8 cellular contexts compared by ENCODE assay signal in genomic region chr12:109461049-109461845, GRCh38. TPM values are rescaled to one million over a fixed set of nuclear protein-coding genes. Genes with fewer than 3 reads are reported as not detected.
A peak's percentile ranks its signal among the peaks of the same experiment; 100 is the strongest.
DNase-seq lines count a peak whose midpoint lies in the region; ATAC-seq and TF ChIP-seq lines count a peak whose summit lies in the region.

No MANE protein-coding gene starts in this region.

- H3K36me3 ChIP-seq in stomach, result peaks cover 15 to 51% (median 42%) of the 10 kb centered on the region in 4 donors

- 57 to 74% (median 63%) methylated on average over 7 to 8 of the region's 8 CpGs for WGBS in stomach, 5 donors

- H3K4me1 ChIP-seq in stomach, result peaks cover 54 to 88% (median 72%) of the 10 kb centered on the region in 4 donors

- peak; percentile 52 for ATAC-seq in activated B cell treated with CpG ODN at 0.5 μM for 24 hours (ENCODE audit: low read depth)
- no peak for ATAC-seq in GM19324 (IDR thresholded peaks at IDR 0.05; ENCODE audit: low FRiP score, unreplicated experiment)

- no peak overlapping the region for H3K4me3 ChIP-seq in stomach

- peak overlapping the region; percentile 77 to 95 (median 93) for H3K27ac ChIP-seq in stomach

- H3K4me1 Mint-ChIP-seq in activated naive CD4-positive, alpha-beta T cell treated with anti-CD3 and anti-CD28 coated beads, Interleukin-2, amount 50 U/mL, for 24 hours, result peaks cover 74% of the 10 kb centered on the region
- peaks cover 9% of the 10 kb centered on the region for H3K4me1 Mint-ChIP-seq in activated B cell treated with CpG ODN at 0.5 μM for 24 hours
- peaks cover 100% of the 10 kb centered on the region in 2 donors for H3K4me1 Mint-ChIP-seq in immature natural killer cell

- TF ChIP-seq POLR2A in stomach (IDR thresholded peaks at IDR 0.05), result no peak

- POLR2A ChIA-PET in activated B cell treated with CpG ODN at 0.5 μM for 24 hours (lab: Charles Lee), result no interaction called here

- intact Hi-C loops in activated B cell treated with CpG ODN at 0.5 μM for 24 hours (cut with micrococcal nuclease), result loop anchor here (5.0 kb wide), 1 partner anchor 111 kb away; the partner anchor contains the start of genes MMAB and MVK
- intact Hi-C loops in stomach (cut with DNase I; ENCODE audit: low total_unique reads), result no loop called here

- peak overlapping the region; percentile 12 for H3K27ac Mint-ChIP-seq in activated naive CD4-positive, alpha-beta T cell treated with anti-CD3 and anti-CD28 coated beads, Interleukin-2, amount 50 U/mL, for 24 hours
- peak overlapping the region; percentile 50 for H3K27ac Mint-ChIP-seq in activated B cell treated with CpG ODN at 0.5 μM for 24 hours
- peak overlapping the region; percentile 85 to 99 (median 96) for H3K27ac Mint-ChIP-seq in immature natural killer cell

- H3K27me3 Mint-ChIP-seq in activated naive CD4-positive, alpha-beta T cell treated with anti-CD3 and anti-CD28 coated beads, Interleukin-2, amount 50 U/mL, for 24 hours, result no peaks in the 10 kb centered on the region
- H3K27me3 Mint-ChIP-seq in activated B cell treated with CpG ODN at 0.5 μM for 24 hours (no peaks in the 10 kb centered on the region), immature natural killer cell (ENCODE audit: low read depth in 3 of 3) (peaks cover 3 to 5% (median 4%) of the 10 kb centered on the region in 3 donors)

- H3K27me3 ChIP-seq in stomach, result no peaks in the 10 kb centered on the region

- peaks cover 10% of the 10 kb centered on the region for H3K36me3 Mint-ChIP-seq in activated naive CD4-positive, alpha-beta T cell treated with anti-CD3 and anti-CD28 coated beads, Interleukin-2, amount 50 U/mL, for 24 hours
- H3K36me3 Mint-ChIP-seq in activated B cell treated with CpG ODN at 0.5 μM for 24 hours (ENCODE audit: low read depth), result peaks cover 73% of the 10 kb centered on the region
- H3K36me3 Mint-ChIP-seq in immature natural killer cell, result peaks cover 23 to 39% (median 26%) of the 10 kb centered on the region in 3 donors

- no peak overlapping the region for H3K4me3 Mint-ChIP-seq in activated naive CD4-positive, alpha-beta T cell treated with anti-CD3 and anti-CD28 coated beads, Interleukin-2, amount 50 U/mL, for 24 hours
- H3K4me3 Mint-ChIP-seq in activated B cell treated with CpG ODN at 0.5 μM for 24 hours (no peak overlapping the region), immature natural killer cell (peak overlapping the region; percentile 57 to 85 (median 78))

- TF ChIP-seq EP300 in stomach (IDR thresholded peaks at IDR 0.05), result no peak

- no peaks in the 10 kb centered on the region for H3K9me3 ChIP-seq in stomach

- no peaks in the 10 kb centered on the region for H3K9me3 Mint-ChIP-seq in activated naive CD4-positive, alpha-beta T cell treated with anti-CD3 and anti-CD28 coated beads, Interleukin-2, amount 50 U/mL, for 24 hours
- H3K9me3 Mint-ChIP-seq in activated B cell treated with CpG ODN at 0.5 μM for 24 hours (no peaks in the 10 kb centered on the region), immature natural killer cell (no peaks in the 10 kb centered on the region)

- TF ChIP-seq CTCF in activated B cell treated with CpG ODN at 0.5 μM for 24 hours (IDR thresholded peaks at IDR 0.05) (no peak), stomach (IDR thresholded peaks at IDR 0.05) (no peak)

- CTCF ChIA-PET in activated B cell treated with CpG ODN at 0.5 μM for 24 hours (lab: Charles Lee), result no interaction called here

- DNase-seq in activated naive CD4-positive, alpha-beta T cell (lab: John Stamatoyannopoulos, UW), result no peak
- DNase-seq in activated B cell treated with CpG ODN at 0.5 μM for 24 hours (no peak), immature natural killer cell (peak; percentile 45 to 59 (median 56)), stomach (no peak), NCI-H1930 (lab: John Stamatoyannopoulos, UW) (no peak), mesenteric fat pad (ENCODE audit: low spot score) (no peak)

RNA-seq across cellular contexts. Expression of gene KCTD10, which starts 15.9 kb away (rescaled TPM):
- total RNA-seq in activated B cell treated with CpG ODN at 0.5 μM for 24 hours (32.7 and 38.7 TPM in 2 replicates), stomach (100 to 1,000 TPM in 1 of 5 donors, 10 to 100 TPM in 4; 19.6 to 156 (median 48.7) TPM), mesenteric fat pad (103 TPM)
- polyA plus RNA-seq in immature natural killer cell (100 to 1,000 TPM in 2 of 3 donors, 10 to 100 TPM in 1; 59.7 to 204 (median 127) TPM), stomach (10 to 100 TPM; 12.1 to 36.5 (median 33.6) TPM)

RNA-seq across cellular contexts. Expression of gene UBE3B, which starts 16.2 kb away (rescaled TPM):
- total RNA-seq in activated B cell treated with CpG ODN at 0.5 μM for 24 hours (35.4 and 36.9 TPM in 2 replicates), stomach (100 to 1,000 TPM in 1 of 5 donors, 10 to 100 TPM in 4; 10.5 to 104 (median 48.1) TPM), mesenteric fat pad (30.5 TPM)
- polyA plus RNA-seq in immature natural killer cell (10 to 100 TPM; 25.3 to 41.2 (median 34.2) TPM), stomach (10 to 100 TPM in 2 of 3 donors, 1 to 10 TPM in 1; 9.4 to 13.1 (median 11.5) TPM)

Comparison
In these comparisons a context has a peak if more than half of its experiments do, and no peak if none do; other contexts are left out.
1. H3K27ac Mint-ChIP-seq: peak in every context shown above with its lines; median percentile 96 in immature natural killer cell; 50 in activated B cell treated with CpG ODN at 0.5 μM for 24 hours; 12 in activated naive CD4-positive, alpha-beta T cell treated with anti-CD3 and anti-CD28 coated beads, Interleukin-2, amount 50 U/mL, for 24 hours.
2. H3K4me3 Mint-ChIP-seq: peak in immature natural killer cell (5 of 5); none in activated naive CD4-positive, alpha-beta T cell treated with anti-CD3 and anti-CD28 coated beads, Interleukin-2, amount 50 U/mL, for 24 hours (single experiment) and activated B cell treated with CpG ODN at 0.5 μM for 24 hours (single experiment).
3. DNase-seq: peak in immature natural killer cell (3 of 3); none in activated naive CD4-positive, alpha-beta T cell (0 of 4), activated B cell treated with CpG ODN at 0.5 μM for 24 hours (single experiment), stomach (single experiment), NCI-H1930 (0 of 2) and mesenteric fat pad (single experiment).